In the genomic region with DNA sequence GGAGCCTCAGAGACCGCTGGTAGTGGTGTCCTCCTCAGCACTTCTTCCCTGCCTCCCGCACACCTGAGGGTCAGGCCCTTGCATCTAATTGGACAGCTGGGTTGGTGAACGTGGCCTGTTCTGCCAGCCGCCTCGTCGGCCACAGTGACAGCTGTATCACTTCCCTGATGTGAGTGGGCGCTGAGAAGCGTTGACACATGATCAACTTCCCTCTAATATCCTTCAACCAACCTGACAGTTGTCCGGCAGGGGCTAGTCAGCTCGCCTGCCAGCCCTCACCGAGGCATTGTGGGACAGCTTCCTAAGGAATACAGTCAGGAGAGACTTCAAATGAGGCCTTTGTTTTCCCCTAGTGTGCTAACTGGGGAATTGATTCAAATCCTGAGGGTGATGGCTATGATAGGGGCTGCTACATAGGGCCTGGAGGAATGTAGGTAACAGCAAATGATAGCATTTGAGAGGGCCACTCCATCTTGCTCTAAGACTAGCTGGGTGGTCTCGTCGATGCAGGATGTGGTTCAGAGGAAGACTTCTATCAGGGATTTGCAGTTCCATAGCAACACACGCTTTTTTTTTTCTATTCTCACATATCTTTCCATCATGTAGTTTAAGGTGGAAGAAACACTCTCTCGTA, we compare ENCODE assay signal across 1 cellular context.
TF ChIP-seq lines count a peak whose summit lies in the region.

No MANE protein-coding gene starts in this region.

TF ChIP-seq in HepG2, 621 proteins besides CTCF, POLR2A, EP300 and RAD21 (continued from another document):
- TF ChIP-seq, protein P1, sequence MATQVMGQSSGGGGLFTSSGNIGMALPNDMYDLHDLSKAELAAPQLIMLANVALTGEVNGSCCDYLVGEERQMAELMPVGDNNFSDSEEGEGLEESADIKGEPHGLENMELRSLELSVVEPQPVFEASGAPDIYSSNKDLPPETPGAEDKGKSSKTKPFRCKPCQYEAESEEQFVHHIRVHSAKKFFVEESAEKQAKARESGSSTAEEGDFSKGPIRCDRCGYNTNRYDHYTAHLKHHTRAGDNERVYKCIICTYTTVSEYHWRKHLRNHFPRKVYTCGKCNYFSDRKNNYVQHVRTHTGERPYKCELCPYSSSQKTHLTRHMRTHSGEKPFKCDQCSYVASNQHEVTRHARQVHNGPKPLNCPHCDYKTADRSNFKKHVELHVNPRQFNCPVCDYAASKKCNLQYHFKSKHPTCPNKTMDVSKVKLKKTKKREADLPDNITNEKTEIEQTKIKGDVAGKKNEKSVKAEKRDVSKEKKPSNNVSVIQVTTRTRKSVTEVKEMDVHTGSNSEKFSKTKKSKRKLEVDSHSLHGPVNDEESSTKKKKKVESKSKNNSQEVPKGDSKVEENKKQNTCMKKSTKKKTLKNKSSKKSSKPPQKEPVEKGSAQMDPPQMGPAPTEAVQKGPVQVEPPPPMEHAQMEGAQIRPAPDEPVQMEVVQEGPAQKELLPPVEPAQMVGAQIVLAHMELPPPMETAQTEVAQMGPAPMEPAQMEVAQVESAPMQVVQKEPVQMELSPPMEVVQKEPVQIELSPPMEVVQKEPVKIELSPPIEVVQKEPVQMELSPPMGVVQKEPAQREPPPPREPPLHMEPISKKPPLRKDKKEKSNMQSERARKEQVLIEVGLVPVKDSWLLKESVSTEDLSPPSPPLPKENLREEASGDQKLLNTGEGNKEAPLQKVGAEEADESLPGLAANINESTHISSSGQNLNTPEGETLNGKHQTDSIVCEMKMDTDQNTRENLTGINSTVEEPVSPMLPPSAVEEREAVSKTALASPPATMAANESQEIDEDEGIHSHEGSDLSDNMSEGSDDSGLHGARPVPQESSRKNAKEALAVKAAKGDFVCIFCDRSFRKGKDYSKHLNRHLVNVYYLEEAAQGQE (IDR thresholded peaks at IDR 0.05; ENCODE audit: borderline replicate concordance in 1 of 2, low read depth in 1 of 2, low read length in 2 of 2) = no peak
- TF ChIP-seq, protein P2, sequence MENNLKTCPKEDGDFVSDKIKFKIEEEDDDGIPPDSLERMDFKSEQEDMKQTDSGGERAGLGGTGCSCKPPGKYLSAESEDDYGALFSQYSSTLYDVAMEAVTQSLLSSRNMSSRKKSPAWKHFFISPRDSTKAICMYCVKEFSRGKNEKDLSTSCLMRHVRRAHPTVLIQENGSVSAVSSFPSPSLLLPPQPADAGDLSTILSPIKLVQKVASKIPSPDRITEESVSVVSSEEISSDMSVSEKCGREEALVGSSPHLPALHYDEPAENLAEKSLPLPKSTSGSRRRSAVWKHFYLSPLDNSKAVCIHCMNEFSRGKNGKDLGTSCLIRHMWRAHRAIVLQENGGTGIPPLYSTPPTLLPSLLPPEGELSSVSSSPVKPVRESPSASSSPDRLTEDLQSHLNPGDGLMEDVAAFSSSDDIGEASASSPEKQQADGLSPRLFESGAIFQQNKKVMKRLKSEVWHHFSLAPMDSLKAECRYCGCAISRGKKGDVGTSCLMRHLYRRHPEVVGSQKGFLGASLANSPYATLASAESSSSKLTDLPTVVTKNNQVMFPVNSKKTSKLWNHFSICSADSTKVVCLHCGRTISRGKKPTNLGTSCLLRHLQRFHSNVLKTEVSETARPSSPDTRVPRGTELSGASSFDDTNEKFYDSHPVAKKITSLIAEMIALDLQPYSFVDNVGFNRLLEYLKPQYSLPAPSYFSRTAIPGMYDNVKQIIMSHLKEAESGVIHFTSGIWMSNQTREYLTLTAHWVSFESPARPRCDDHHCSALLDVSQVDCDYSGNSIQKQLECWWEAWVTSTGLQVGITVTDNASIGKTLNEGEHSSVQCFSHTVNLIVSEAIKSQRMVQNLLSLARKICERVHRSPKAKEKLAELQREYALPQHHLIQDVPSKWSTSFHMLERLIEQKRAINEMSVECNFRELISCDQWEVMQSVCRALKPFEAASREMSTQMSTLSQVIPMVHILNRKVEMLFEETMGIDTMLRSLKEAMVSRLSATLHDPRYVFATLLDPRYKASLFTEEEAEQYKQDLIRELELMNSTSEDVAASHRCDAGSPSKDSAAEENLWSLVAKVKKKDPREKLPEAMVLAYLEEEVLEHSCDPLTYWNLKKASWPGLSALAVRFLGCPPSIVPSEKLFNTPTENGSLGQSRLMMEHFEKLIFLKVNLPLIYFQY (CRISPR knock-in tag; IDR thresholded peaks at IDR 0.05; ENCODE audit: borderline replicate concordance) = no peak
- TF ChIP-seq, protein P3, sequence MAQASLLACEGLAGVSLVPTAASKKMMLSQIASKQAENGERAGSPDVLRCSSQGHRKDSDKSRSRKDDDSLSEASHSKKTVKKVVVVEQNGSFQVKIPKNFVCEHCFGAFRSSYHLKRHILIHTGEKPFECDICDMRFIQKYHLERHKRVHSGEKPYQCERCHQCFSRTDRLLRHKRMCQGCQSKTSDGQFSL (CRISPR knock-in tag; IDR thresholded peaks at IDR 0.05) = no peak
- TF ChIP-seq NR3C1 (CRISPR knock-in tag; IDR thresholded peaks at IDR 0.05) = no peak
- no peak for TF ChIP-seq ZNF383 (CRISPR knock-in tag; IDR thresholded peaks at IDR 0.05; ENCODE audit: borderline replicate concordance)
- TF ChIP-seq HOXD1 (CRISPR knock-in tag; IDR thresholded peaks at IDR 0.05) = no peak
- TF ChIP-seq TEAD3 (CRISPR knock-in tag; optimal IDR thresholded peaks at IDR 0.05; ENCODE audit: borderline replicate concordance) = no peak
